ENCODE assay signal across 18 cellular contexts in the genomic region with DNA sequence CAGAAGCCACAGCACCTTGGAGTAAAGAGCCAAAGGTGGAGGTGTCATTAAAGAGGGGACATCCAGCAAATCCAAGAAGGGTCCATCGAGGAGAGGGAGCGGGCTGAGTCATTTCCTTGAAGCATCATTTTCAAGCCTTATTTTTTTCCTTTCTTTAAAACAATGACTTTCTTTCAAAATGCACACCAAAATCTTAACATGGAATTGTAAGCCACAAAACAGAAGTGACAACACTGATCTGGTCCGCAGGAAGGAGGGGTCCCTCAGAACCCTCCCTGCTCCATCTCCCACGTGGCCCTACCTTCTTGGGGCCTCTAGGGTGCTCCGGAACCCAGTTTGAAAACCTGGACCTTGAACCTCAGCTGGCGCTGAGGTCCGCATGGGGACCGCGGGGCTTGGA. TPM values are rescaled to one million over a fixed set of nuclear protein-coding genes. Genes with fewer than 3 reads are reported as not detected.
DNase-seq lines count a peak whose midpoint lies in the region; ATAC-seq, FAIRE-seq and TF ChIP-seq lines count a peak whose summit lies in the region.
"Had no signal": no experiment of that assay in that cellular context is flagged by ENCODE, and none has a peak within 500 bp of the region (broad histone marks: within the 10 kb centered on the region; RNA-seq: fewer than 3 reads in every experiment).

No MANE protein-coding gene starts in this region.

- intact Hi-C loops in K562 (cut with micrococcal nuclease) (loop anchor here (5.0 kb wide), 2 partner anchors 76 to 196 kb away; no protein-coding TSS in a partner anchor), natural killer cell (cut with micrococcal nuclease) (loop anchor here (5.0 kb wide), 1 partner anchor 131 kb away; no protein-coding TSS in a partner anchor)

- CTCF ChIA-PET in K562 (lab: Yijun Ruan, JAX; ENCODE audit: low intra/inter-chr PET ratio), result no interaction called here

- WGBS in K562 (ENCODE audit: insufficient coverage, low coverage, missing lambda C conversion rate), result 75% methylated on average over 8 of the region's 9 CpGs

- H3K27me3 ChIP-seq in K562 (ENCODE audit: control insufficient read depth in 2 of 2, insufficient read depth in 2 of 2, low read length in 2 of 2), result no peaks in the 10 kb centered on the region
- H3K27me3 ChIP-seq: uterus had no signal

- peak overlapping the region; percentile 49 to 78; a peak in 3 of 4 replicates for H3K9ac ChIP-seq in K562 (ENCODE audit: insufficient read depth in 1 of 2, low read depth in 2 of 2, low read length in 2 of 2)

- FAIRE-seq in K562 (lab: Jason Lieb, UNC), result no peak

- peak overlapping the region; percentile 81; the same call in 2 of the 3 replicates for H3K27ac ChIP-seq in K562 (ENCODE audit: extremely low read depth, low read depth, low read length)

- no peak for ATAC-seq in stimulated activated naive CD8-positive, alpha-beta T cell treated with anti-CD3 and anti-CD28 coated beads, Interleukin-15, amount 100 ng/mL, for 72 hours
- ATAC-seq in stimulated activated naive CD8-positive, alpha-beta T cell treated with anti-CD3 and anti-CD28 coated beads, Interleukin-15, Interleukin-2, amounts not matched to agents 100 U/mL and 50 U/mL, for 24 hours, result no peak
- ATAC-seq in K562, result no peak
- no peak for ATAC-seq in natural killer cell
- ATAC-seq in HG03280 (IDR thresholded peaks at IDR 0.05; ENCODE audit: unreplicated experiment), result no peak
- ATAC-seq in GM19452 (IDR thresholded peaks at IDR 0.05; ENCODE audit: unreplicated experiment), result no peak
- ATAC-seq: esophagus mucosa had no signal

- H3K9me1 ChIP-seq in K562 (ENCODE audit: control insufficient read depth, insufficient read depth, low read length), result peaks cover 18% of the 10 kb centered on the region

- H3K4me3 Mint-ChIP-seq in stimulated activated naive CD8-positive, alpha-beta T cell treated with anti-CD3 and anti-CD28 coated beads, Interleukin-15, amount 100 ng/mL, for 72 hours, result peak overlapping the region in 1 of 2 donors; percentile 22
- peak overlapping the region; percentile 58 for H3K4me3 Mint-ChIP-seq in natural killer cell

- H3K9me3 Mint-ChIP-seq in stimulated activated naive CD8-positive, alpha-beta T cell treated with anti-CD3 and anti-CD28 coated beads, Interleukin-15, amount 100 ng/mL, for 72 hours, result peaks cover 12% of the 10 kb centered on the region in 2 donors
- no peaks in the 10 kb centered on the region for H3K9me3 Mint-ChIP-seq in natural killer cell

- TF ChIP-seq CTCF in K562 (IDR thresholded peaks at IDR 0.05 in 2 of 3, conservative IDR thresholded peaks at IDR 0.05 in 1 of 3; ENCODE audit: insufficient read depth in 2 of 3, low read depth in 1 of 3, low read length in 3 of 3) (no peak), natural killer cell (IDR thresholded peaks at IDR 0.05) (no peak)

- H2AFZ ChIP-seq in K562 (ENCODE audit: low read depth, low read length), result no peak overlapping the region

- POLR2A ChIA-PET in K562 (lab: Yijun Ruan, JAX), result interaction anchor here (1.1 to 2.6 kb wide), 4 partner anchors 10 to 16 kb away, joined by 4 to 24 read pairs (median 8); partner anchors contain the start of gene DHRS3

- H3K4me1 Mint-ChIP-seq in stimulated activated naive CD8-positive, alpha-beta T cell treated with anti-CD3 and anti-CD28 coated beads, Interleukin-15, amount 100 ng/mL, for 72 hours, result peaks cover 97% of the 10 kb centered on the region
- peaks cover 68 to 79% of the 10 kb centered on the region in 2 donors for H3K4me1 Mint-ChIP-seq in natural killer cell

- TF ChIP-seq EP300 in K562 (IDR thresholded peaks at IDR 0.05; ENCODE audit: low read length), result no peak

- no peak overlapping the region for H3K4me3 ChIP-seq in K562
- H3K4me3 ChIP-seq: uterus had no signal

- no peak for TF ChIP-seq POLR2A in K562 (conservative IDR thresholded peaks at IDR 0.05)

- peaks cover 37% of the 10 kb centered on the region for H4K20me1 ChIP-seq in K562 (replicated peaks; ENCODE audit: control insufficient read depth, insufficient read depth, low read length)

- H3K27ac Mint-ChIP-seq in stimulated activated naive CD8-positive, alpha-beta T cell treated with anti-CD3 and anti-CD28 coated beads, Interleukin-15, amount 100 ng/mL, for 72 hours, result peak overlapping the region; percentile 48 to 77
- peak overlapping the region; percentile 90 to 95 for H3K27ac Mint-ChIP-seq in natural killer cell

- H3K9me3 ChIP-seq in K562 (replicated peaks; ENCODE audit: control insufficient read depth, insufficient read depth, low read depth, low read length), result no peaks in the 10 kb centered on the region; the same call in 1 of the 2 replicates
- H3K9me3 ChIP-seq: uterus had no signal

- no peak for TF ChIP-seq RAD21 in K562 (CRISPR knock-in tag; conservative IDR thresholded peaks at IDR 0.05 in 1 of 2, IDR thresholded peaks at IDR 0.05 in 1 of 2)

- peaks cover 38 to 43% of the 10 kb centered on the region in 2 experiments for H3K4me1 ChIP-seq in K562 (replicated peaks in 1 of 2; ENCODE audit: control insufficient read depth in 2 of 2, insufficient read depth in 2 of 2, low read length in 2 of 2)

- DNase-seq in stimulated activated naive CD8-positive, alpha-beta T cell treated with anti-CD3 and anti-CD28 coated beads, Interleukin-15, amount 100 ng/mL, for 72 hours, result no peak
- DNase-seq in stimulated activated naive CD8-positive, alpha-beta T cell treated with anti-CD3 and anti-CD28 coated beads, Interleukin-15, Interleukin-2, amounts not matched to agents 100 U/mL and 50 U/mL, for 24 hours, result no peak
- DNase-seq in K562 (ENCODE audit: extremely low read depth in 1 of 4, low spot score in 3 of 4), result no peak
- DNase-seq in natural killer cell, result no peak
- DNase-seq in kidney tubule cell (ENCODE audit: low spot score), result no peak
- no peak for DNase-seq in amniotic stem cell (lab: John Stamatoyannopoulos, UW)
- DNase-seq: activated effector memory CD4-positive, alpha-beta T cell treated with anti-CD3 and anti-CD28 coated beads, Interleukin-2, amount 50 U/mL, for 16 hours; AML-193; cerebellar nuclear complex; KG1; mesendoderm; NCI-H1417 had no signal

- H3K36me3 Mint-ChIP-seq in natural killer cell, result no peaks in the 10 kb centered on the region

- no peak overlapping the region for H3K4me2 ChIP-seq in K562 (ENCODE audit: insufficient read depth, low read length)

- in situ Hi-C loops in K562 (cut with MboI), result loop anchor here (25.0 kb wide), 1 partner anchor 291 kb away; no protein-coding TSS in a partner anchor

- H3K27me3 Mint-ChIP-seq in stimulated activated naive CD8-positive, alpha-beta T cell treated with anti-CD3 and anti-CD28 coated beads, Interleukin-15, amount 100 ng/mL, for 72 hours, result no peaks in the 10 kb centered on the region
- no peaks in the 10 kb centered on the region for H3K27me3 Mint-ChIP-seq in natural killer cell (ENCODE audit: low read depth in 2 of 2)

- peaks cover 82% of the 10 kb centered on the region for H3K79me2 ChIP-seq in K562 (ENCODE audit: control insufficient read depth, insufficient read depth, low read length)

- BruUV-seq in K562 (replicated peaks; lab: Mats Ljungman, UMichigan), result no TSS peak

- H3K36me3 ChIP-seq in K562 (ENCODE audit: control insufficient read depth, insufficient read depth, low read length), result peaks cover 76% of the 10 kb centered on the region
- H3K36me3 ChIP-seq: uterus had no signal

TF ChIP-seq in K562, 482 proteins besides CTCF, POLR2A, EP300 and RAD21 (continues in another document):
- TF ChIP-seq ZNF584 (CRISPR knock-in tag; IDR thresholded peaks at IDR 0.05; ENCODE audit: low read depth) (0 out of 2 replicates have a peak, but pooled peaks have one; percentile 6), RBFOX2 (IDR thresholded peaks at IDR 0.05; ENCODE audit: low read depth, low read length) (0 out of 2 replicates have a peak, but pooled peaks have one; percentile 35)

RNA-seq across cellular contexts. Expression of gene DHRS3, which starts 14.8 kb away (rescaled TPM):
- total RNA-seq in K562 (2011; cell fraction: chromatin; rRNA removed; ENCODE audit: low replicate concordance), result 74.0 and 164 TPM in 2 replicates
- total RNA-seq in K562 (2011; cell fraction: nucleolus; rRNA removed), result 181 and 211 TPM in 2 replicates
- 160 and 179 TPM in 2 replicates for total RNA-seq in K562 (2011; cell fraction: nucleoplasm; rRNA removed)
- total RNA-seq in K562 (2014; rRNA removed) (62.3 and 67.3 TPM in 2 replicates), K562 (2014; rRNA removed; fragmentation: Illumina TruSeq; extraction: Trizol) (37.6 and 43.5 TPM in 2 replicates), K562 (2015; rRNA removed; fragmentation: Illumina TruSeq; extraction: Trizol) (58.7 and 60.6 TPM in 2 replicates), K562 (2021) (109 and 116 TPM in 2 replicates), natural killer cell (100 to 1,000 TPM; 106 to 175 (median 153) TPM)
- polyA plus RNA-seq in K562 (2011; rRNA removed) (58.7 and 66.5 TPM in 2 replicates), K562 (2014; fragmentation: Illumina TruSeq; extraction: Trizol) (39.4 and 46.3 TPM in 2 replicates), K562 (2014; fragmentation: Nextera tagmentation; extraction: Ambion mirVana) (10 to 100 TPM; 21.0 to 80.0 TPM), K562 (2014; rRNA removed) (57.0 and 59.6 TPM in 2 replicates)
- 72.1 and 104 TPM in 2 replicates for polyA plus RNA-seq in K562 (2011; cell fraction: cytosol; rRNA removed)
- polyA plus RNA-seq in K562 (2011; cell fraction: nucleus; rRNA removed), result 71.2 and 105 TPM in 2 replicates
- polyA plus RNA-seq in K562 (2012), result 35.6 and 41.5 TPM in 2 replicates
- 101 and 181 TPM in 2 replicates for polyA minus RNA-seq in K562 (2011; rRNA and poly(A)+ RNA removed)
- polyA minus RNA-seq in K562 (2011; cell fraction: cytosol; rRNA and poly(A)+ RNA removed), result 117 and 156 TPM in 2 replicates
- 40.9 and 42.4 TPM in 2 replicates for polyA minus RNA-seq in K562 (2011; cell fraction: nucleus; rRNA and poly(A)+ RNA removed)

RNA-seq across cellular contexts. Expression of gene AADACL4, which starts 40.7 kb away (rescaled TPM):
- not detected in 2 replicates for total RNA-seq in K562 (2011; cell fraction: chromatin; rRNA removed; ENCODE audit: low replicate concordance)
- not detected in 2 replicates for total RNA-seq in K562 (2011; cell fraction: nucleolus; rRNA removed)
- not detected in 2 replicates for total RNA-seq in K562 (2011; cell fraction: nucleoplasm; rRNA removed)
- total RNA-seq in K562 (2014; rRNA removed) (not detected in 2 replicates), K562 (2014; rRNA removed; fragmentation: Illumina TruSeq; extraction: Trizol) (not detected in 2 replicates), K562 (2015; rRNA removed; fragmentation: Illumina TruSeq; extraction: Trizol) (not detected in 2 replicates), K562 (2021) (not detected in 2 replicates), natural killer cell (not detected)
- polyA plus RNA-seq in K562 (2011; rRNA removed) (not detected in 2 replicates), K562 (2014; fragmentation: Illumina TruSeq; extraction: Trizol) (not detected in 2 replicates), K562 (2014; fragmentation: Nextera tagmentation; extraction: Ambion mirVana) (not detected), K562 (2014; rRNA removed) (not detected in 2 replicates)
- polyA plus RNA-seq in K562 (2011; cell fraction: cytosol; rRNA removed), result not detected in 2 replicates
- polyA plus RNA-seq in K562 (2011; cell fraction: nucleus; rRNA removed), result not detected in 2 replicates
- not detected in 2 replicates for polyA plus RNA-seq in K562 (2012)
- polyA minus RNA-seq in K562 (2011; rRNA and poly(A)+ RNA removed), result not detected in 2 replicates
- not detected in 2 replicates for polyA minus RNA-seq in K562 (2011; cell fraction: cytosol; rRNA and poly(A)+ RNA removed)
- polyA minus RNA-seq in K562 (2011; cell fraction: nucleus; rRNA and poly(A)+ RNA removed), result not detected in 2 replicates
- total RNA-seq: esophagus mucosa; NCI-H460; T-helper 2 cell treated with Interferon-gamma antibody and Interleukin-4, amounts not matched to agents 100 ng/mL and 5 ng/mL, for 36 hours had no signal
